Comparison of ENCODE assay signal across 8 cellular contexts in the genomic region with DNA sequence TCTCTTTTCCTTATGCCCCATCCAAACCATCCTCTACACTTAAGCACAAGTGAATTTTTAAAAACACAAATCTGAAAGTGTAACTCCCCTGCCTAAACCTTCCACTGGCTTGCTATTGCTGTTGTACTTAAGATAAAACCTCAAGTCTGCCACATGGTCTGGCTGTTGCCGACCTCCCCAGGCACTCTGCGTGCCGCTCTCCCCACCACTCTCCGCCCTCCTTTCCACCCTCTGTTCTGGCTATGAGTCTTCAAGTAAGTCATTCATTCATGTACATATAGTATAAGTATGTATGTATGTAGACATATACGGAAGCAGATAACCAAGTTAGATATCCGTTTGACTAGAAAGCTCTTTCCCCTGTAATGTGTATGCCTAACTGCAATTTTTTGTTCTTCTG.
DNase-seq lines count a peak whose midpoint lies in the region; ATAC-seq, FAIRE-seq and TF ChIP-seq lines count a peak whose summit lies in the region.

No MANE protein-coding gene starts in this region.

- H3K9me2 ChIP-seq in neural cell (ENCODE audit: insufficient read depth, low read length), result no peaks in the 10 kb centered on the region

- TF ChIP-seq POLR2A in GM12892 (IDR thresholded peaks at IDR 0.05; ENCODE audit: low read depth, low read length), result no peak

- H3K27ac ChIP-seq in neural cell (ENCODE audit: low read length), result peak overlapping the region; percentile 95

- no peak for TF ChIP-seq CTCF in activated CD8-positive, alpha-beta T cell treated with anti-CD3 and anti-CD28 coated beads for 36 hours (IDR thresholded peaks at IDR 0.05)
- TF ChIP-seq CTCF in neural cell (IDR thresholded peaks at IDR 0.05; ENCODE audit: poor library complexity, severe bottlenecking) (no peak), GM13976 (IDR thresholded peaks at IDR 0.05; ENCODE audit: borderline replicate concordance, control extremely low read depth, extremely low read depth, insufficient read depth, missing control alignments) (no peak)

- peak overlapping the region; percentile 35 for H3K4me3 Mint-ChIP-seq in activated CD8-positive, alpha-beta T cell treated with anti-CD3 and anti-CD28 coated beads for 36 hours

- H3F3A ChIP-seq in neural cell (ENCODE audit: insufficient read depth, low read length, poor library complexity, severe bottlenecking), result peaks cover 10% of the 10 kb centered on the region

- DNase-seq in GM12892 (ENCODE audit: insufficient read length) (no peak), NCI-H2227 (lab: John Stamatoyannopoulos, UW; ENCODE audit: unreplicated experiment) (no peak), ACHN (no peak), GM13976 (ENCODE audit: low spot score) (no peak)
- DNase-seq in activated CD8-positive, alpha-beta T cell treated with anti-CD3 and anti-CD28 coated beads for 36 hours, result peak; percentile 91

- H4K20me1 ChIP-seq in neural cell (ENCODE audit: insufficient read depth), result no peaks in the 10 kb centered on the region

- no peaks in the 10 kb centered on the region for H3K9me3 Mint-ChIP-seq in activated CD8-positive, alpha-beta T cell treated with anti-CD3 and anti-CD28 coated beads for 36 hours

- no peak for TF ChIP-seq RAD21 in neural cell (conservative IDR thresholded peaks at IDR 0.05)

- H3K36me3 Mint-ChIP-seq in activated CD8-positive, alpha-beta T cell treated with anti-CD3 and anti-CD28 coated beads for 36 hours (ENCODE audit: low read depth), result peaks cover 5% of the 10 kb centered on the region

- no peaks in the 10 kb centered on the region for H3K27me3 Mint-ChIP-seq in activated CD8-positive, alpha-beta T cell treated with anti-CD3 and anti-CD28 coated beads for 36 hours

- CTCF ChIA-PET in activated CD8-positive, alpha-beta T cell treated with anti-CD3 and anti-CD28 coated beads for 36 hours (lab: Charles Lee), result interaction anchor here (1.0 to 1.4 kb wide), 5 partner anchors 9 to 511 kb away, joined by 3 to 5 read pairs (median 4); no protein-coding TSS in a partner anchor

- H3K27ac Mint-ChIP-seq in activated CD8-positive, alpha-beta T cell treated with anti-CD3 and anti-CD28 coated beads for 36 hours, result peak overlapping the region; percentile 94

- H3K4me1 Mint-ChIP-seq in activated CD8-positive, alpha-beta T cell treated with anti-CD3 and anti-CD28 coated beads for 36 hours (ENCODE audit: low read depth), result peaks cover 56% of the 10 kb centered on the region

- no peak overlapping the region for H2AFZ ChIP-seq in neural cell (ENCODE audit: low read depth, low read length)

- no peak overlapping the region for H3K9ac ChIP-seq in neural cell (ENCODE audit: low read length)

- in situ Hi-C loops in ACHN (cut with HindIII; ENCODE audit: low pct_ligation_motif_present, low pct_unique_long_range_greater_than_20kb, low sequenced_read_pairs) (no loop called here), GM13976 (cut with MboI; ENCODE audit: low sequenced_read_pairs, unreplicated experiment) (no loop called here)

- POLR2A ChIA-PET in activated CD8-positive, alpha-beta T cell treated with anti-CD3 and anti-CD28 coated beads for 36 hours (lab: Charles Lee), result interaction anchor here (0.6 to 1.7 kb wide), 6 partner anchors 12 to 501 kb away, joined by 3 to 7 read pairs (median 4); no protein-coding TSS in a partner anchor

- H3K36me3 ChIP-seq in neural cell (ENCODE audit: insufficient read depth, low read length), result no peaks in the 10 kb centered on the region

- no peak overlapping the region for H3K4me3 ChIP-seq in neural cell (ENCODE audit: low read length)

- H3K27me3 ChIP-seq in neural cell (ENCODE audit: insufficient read depth, low read depth, low read length), result no peaks in the 10 kb centered on the region

- ATAC-seq in HG02870 (IDR thresholded peaks at IDR 0.05; ENCODE audit: unreplicated experiment) (peak; percentile 45), GM21390 (IDR thresholded peaks at IDR 0.05; ENCODE audit: unreplicated experiment) (no peak)
- peak; percentile 84 for ATAC-seq in activated CD8-positive, alpha-beta T cell treated with anti-CD3 and anti-CD28 coated beads for 36 hours

- H3K79me2 ChIP-seq in neural cell (replicated peaks; ENCODE audit: insufficient read depth, low read length), result no peaks in the 10 kb centered on the region

- TF ChIP-seq EP300 in neural cell (conservative IDR thresholded peaks at IDR 0.05; ENCODE audit: poor library complexity, severe bottlenecking), result no peak

- no peaks in the 10 kb centered on the region for H3K9me3 ChIP-seq in neural cell (ENCODE audit: low read length)

- no peak overlapping the region for H3K4me2 ChIP-seq in neural cell (ENCODE audit: low read length)

- FAIRE-seq in GM12892 (lab: Jason Lieb, UNC), result peak; percentile 5

- intact Hi-C loops in activated CD8-positive, alpha-beta T cell treated with anti-CD3 and anti-CD28 coated beads for 36 hours (cut with micrococcal nuclease), result loop anchor here (5.0 kb wide), 1 partner anchor 489 kb away; the partner anchor contains the start of gene MAP3K1

TF ChIP-seq in neural cell, 6 proteins besides CTCF, POLR2A, EP300 and RAD21:
- TF ChIP-seq SMC3 (conservative IDR thresholded peaks at IDR 0.05; ENCODE audit: poor library complexity), result no peak
- no peak for TF ChIP-seq POLR2AphosphoS5 (IDR thresholded peaks at IDR 0.05)
- no peak for TF ChIP-seq MXI1 (conservative IDR thresholded peaks at IDR 0.05; ENCODE audit: poor library complexity, severe bottlenecking)
- TF ChIP-seq REST (IDR thresholded peaks at IDR 0.05; ENCODE audit: borderline replicate concordance), result no peak
- TF ChIP-seq EZH2 (IDR thresholded peaks at IDR 0.05; ENCODE audit: borderline replicate concordance, insufficient read depth, low read length, poor library complexity, severe bottlenecking), result no peak
- TF ChIP-seq TAF1 (IDR thresholded peaks at IDR 0.05; ENCODE audit: low read depth), result no peak
